19 cellular contexts compared by ENCODE assay signal in the genomic region with DNA sequence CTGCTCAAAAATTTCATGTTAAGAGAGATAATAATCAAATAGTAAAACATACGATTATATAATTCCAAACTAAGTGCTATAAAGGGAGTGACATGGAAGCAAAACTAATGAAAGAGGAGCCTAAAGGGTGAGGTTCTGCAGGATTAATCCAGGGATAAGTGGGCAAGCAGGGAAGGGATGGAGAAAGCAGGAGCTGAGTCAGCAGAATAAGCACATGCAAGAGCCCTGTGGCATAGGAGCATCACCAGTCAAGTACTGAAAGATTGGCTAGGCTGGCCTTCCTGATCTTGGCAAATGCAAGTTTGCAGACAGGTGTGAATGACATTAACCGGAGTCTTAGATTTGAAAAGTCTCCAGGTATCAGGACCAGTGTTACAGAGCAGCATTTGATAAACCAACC.
DNase-seq lines count a peak whose midpoint lies in the region; ATAC-seq, FAIRE-seq and TF ChIP-seq lines count a peak whose summit lies in the region.
"Had no signal": no experiment of that assay in that cellular context is flagged by ENCODE, and none has a peak within 500 bp of the region (broad histone marks: within the 10 kb centered on the region; RNA-seq: fewer than 3 reads in every experiment).

No MANE protein-coding gene starts in this region.

- ATAC-seq in A549 = no peak
- no peak for ATAC-seq in IMR-90 (ENCODE audit: low read depth)
- ATAC-seq in central memory CD8-positive, alpha-beta T cell (replicated peaks; ENCODE audit: extremely low read depth, poor library complexity, severe bottlenecking) = no peak
- no peak for ATAC-seq in GM21367 (IDR thresholded peaks at IDR 0.05; ENCODE audit: unreplicated experiment)

- H3K56ac ChIP-seq in IMR-90 (ENCODE audit: extremely low read depth, insufficient read depth, low read length) = no peak overlapping the region

- H3K4me2 ChIP-seq in A549 (no peak overlapping the region), IMR-90 (ENCODE audit: low read depth, low read length) (no peak overlapping the region)

- 68% methylated on average over 2 of the region's 2 CpGs for WGBS in A549 (ENCODE audit: missing lambda C conversion rate)
- 83% methylated on average over 1 of the region's 2 CpGs; no CpG with 5 or more reads in 1 of the 2 experiments for WGBS in IMR-90 (ENCODE audit: extremely low coverage in 2 of 2, insufficient read length in 1 of 2), 2 experiments

- H3K27me3 Mint-ChIP-seq in central memory CD8-positive, alpha-beta T cell = no peaks in the 10 kb centered on the region
- no peaks in the 10 kb centered on the region for H3K27me3 Mint-ChIP-seq in activated naive CD4-positive, alpha-beta T cell treated with anti-CD3 and anti-CD28 coated beads for 36 hours (ENCODE audit: low read depth)
- H3K27me3 Mint-ChIP-seq: CD4-positive, alpha-beta memory T cell had no signal

- in situ Hi-C loops in IMR-90 (cut with MboI; ENCODE audit: low sequenced_read_pairs) = no loop called here

- H3K4me3 ChIP-seq in A549 = no peak overlapping the region
- H3K4me3 ChIP-seq in IMR-90 (ENCODE audit: insufficient read depth, low read depth, low read length) = no peak overlapping the region
- H3K4me3 ChIP-seq: GM23248, HAP-1 had no signal

- no peak for TF ChIP-seq EP300 in A549 (IDR thresholded peaks at IDR 0.05)

- no peaks in the 10 kb centered on the region for H3K9me3 ChIP-seq in A549
- H3K9me3 ChIP-seq in IMR-90 (ENCODE audit: control insufficient read depth, insufficient read depth, low read length) = peaks cover 2% of the 10 kb centered on the region; the same call in 1 of the 2 replicates
- H3K9me3 ChIP-seq: HAP-1 had no signal

- no peaks in the 10 kb centered on the region for H3K9me3 Mint-ChIP-seq in central memory CD8-positive, alpha-beta T cell
- H3K9me3 Mint-ChIP-seq in activated naive CD4-positive, alpha-beta T cell treated with anti-CD3 and anti-CD28 coated beads for 36 hours = no peaks in the 10 kb centered on the region

- H3K4me1 Mint-ChIP-seq in central memory CD8-positive, alpha-beta T cell = peaks cover 44% of the 10 kb centered on the region
- H3K4me1 Mint-ChIP-seq in activated naive CD4-positive, alpha-beta T cell treated with anti-CD3 and anti-CD28 coated beads for 36 hours (ENCODE audit: low read depth) = peaks cover 60% of the 10 kb centered on the region

- H2BK20ac ChIP-seq in IMR-90 (ENCODE audit: low read depth, low read length) = no peak overlapping the region

- H3K36me3 Mint-ChIP-seq in central memory CD8-positive, alpha-beta T cell (ENCODE audit: insufficient read depth) = peaks cover 10% of the 10 kb centered on the region
- peaks cover 37% of the 10 kb centered on the region for H3K36me3 Mint-ChIP-seq in activated naive CD4-positive, alpha-beta T cell treated with anti-CD3 and anti-CD28 coated beads for 36 hours (ENCODE audit: low read depth)

- TF ChIP-seq RAD21 in A549 (conservative IDR thresholded peaks at IDR 0.05 in 1 of 2, IDR thresholded peaks at IDR 0.05 in 1 of 2) (no peak), IMR-90 (IDR thresholded peaks at IDR 0.05; ENCODE audit: low read length) (no peak)

- H2AFZ ChIP-seq in IMR-90 (replicated peaks; ENCODE audit: low read length, poor library complexity) = no peak overlapping the region
- H2AFZ ChIP-seq: GM23248 had no signal

- H3K79me1 ChIP-seq in IMR-90 (ENCODE audit: low read depth in 1 of 2, low read length in 2 of 2) = no peaks in the 10 kb centered on the region

- H3K4ac ChIP-seq in IMR-90 (ENCODE audit: low read depth, low read length) = no peak overlapping the region

- no peaks in the 10 kb centered on the region for H4K20me1 ChIP-seq in IMR-90 (ENCODE audit: insufficient read depth, low read length)

- no peak overlapping the region for H3K4me3 Mint-ChIP-seq in central memory CD8-positive, alpha-beta T cell
- no peak overlapping the region for H3K4me3 Mint-ChIP-seq in activated naive CD4-positive, alpha-beta T cell treated with anti-CD3 and anti-CD28 coated beads for 36 hours
- H3K4me3 Mint-ChIP-seq: CD4-positive, alpha-beta memory T cell; HFFc6 had no signal

- no peaks in the 10 kb centered on the region for H3K9me1 ChIP-seq in IMR-90 (ENCODE audit: insufficient read depth, low read length)

- no peak overlapping the region for H4K91ac ChIP-seq in IMR-90 (ENCODE audit: insufficient read depth, low read depth, low read length)

- H3K14ac ChIP-seq in IMR-90 (replicated peaks; ENCODE audit: low read depth, low read length) = no peak overlapping the region

- dilution Hi-C loops in IMR-90 (cut with HindIII; ENCODE audit: low sequenced_read_pairs, unreplicated experiment) = no loop called here

- no peak overlapping the region for H3K23ac ChIP-seq in IMR-90 (ENCODE audit: low read depth, low read length)

- no peak for TF ChIP-seq CTCF in A549 (IDR thresholded peaks at IDR 0.05)
- TF ChIP-seq CTCF in IMR-90 (conservative IDR thresholded peaks at IDR 0.05; ENCODE audit: low read depth, low read length) = no peak

- CTCF ChIA-PET in A549 (lab: Yijun Ruan, JAX) (no interaction called here), IMR-90 (lab: Yijun Ruan, JAX) (no interaction called here)
- CTCF ChIA-PET in activated naive CD4-positive, alpha-beta T cell treated with anti-CD3 and anti-CD28 coated beads for 36 hours (lab: Charles Lee) = interaction anchor here (1.4 kb wide), 1 partner anchor 70 kb away, joined by 4 read pairs; no protein-coding TSS in a partner anchor

- H3K4me1 ChIP-seq in A549 = no peaks in the 10 kb centered on the region
- H3K4me1 ChIP-seq in IMR-90 (ENCODE audit: control insufficient read depth, insufficient read depth, low read length) = peaks cover 7% of the 10 kb centered on the region
- H3K4me1 ChIP-seq: HAP-1 had no signal

- POLR2A ChIA-PET in A549 (lab: Yijun Ruan, JAX) (no interaction called here), IMR-90 (lab: Charles Lee; ENCODE audit: unreplicated experiment) (no interaction called here)

- H2AK9ac ChIP-seq in IMR-90 (replicated peaks; ENCODE audit: low read depth, low read length, poor library complexity) = no peak overlapping the region

- H2BK5ac ChIP-seq in IMR-90 (ENCODE audit: low read depth, low read length, poor library complexity, severe bottlenecking) = no peak overlapping the region

- H2AK5ac ChIP-seq in IMR-90 (ENCODE audit: low read depth, low read length) = no peak overlapping the region

- H2BK120ac ChIP-seq in IMR-90 (ENCODE audit: low read depth, low read length) = no peak overlapping the region

- no TSS peak for BruUV-seq in IMR-90 (replicated peaks; lab: Mats Ljungman, UMichigan)

- H3K18ac ChIP-seq in IMR-90 (ENCODE audit: low read depth, low read length) = no peak overlapping the region

- intact Hi-C loops in IMR-90 (cut with micrococcal nuclease) = no loop called here
- intact Hi-C loops in activated naive CD4-positive, alpha-beta T cell treated with anti-CD3 and anti-CD28 coated beads for 36 hours (cut with micrococcal nuclease) = no loop called here

- no peak for FAIRE-seq in A549 (lab: Jason Lieb, UNC)
- FAIRE-seq: GM12891, GM18507, H54 had no signal

- no peaks in the 10 kb centered on the region for H3K27me3 ChIP-seq in IMR-90 (ENCODE audit: control insufficient read depth, insufficient read depth, low read length)

- TF ChIP-seq POLR2A in A549 (IDR thresholded peaks at IDR 0.05; ENCODE audit: low read length) (no peak), IMR-90 (IDR thresholded peaks at IDR 0.05; ENCODE audit: low read depth, low read length) (no peak)

- H3K9ac ChIP-seq in IMR-90 (ENCODE audit: low read depth, low read length) = no peak overlapping the region
- H3K9ac ChIP-seq: GM23248 had no signal

- DNase-seq in A549 (ENCODE audit: low read depth in 1 of 2, low spot score in 1 of 2) (no peak), IMR-90 (no peak)
- no peak for DNase-seq in central memory CD8-positive, alpha-beta T cell (ENCODE audit: low spot score in 2 of 2)
- no peak for DNase-seq in stimulated activated CD4-positive, alpha-beta T cell treated with anti-CD3 and anti-CD28 coated beads, Interleukin-1b, Interleukin-23, amount 100 ng/mL, for 48 hours
- no peak for DNase-seq in activated naive CD4-positive, alpha-beta T cell treated with anti-CD3 and anti-CD28 coated beads for 36 hours
- DNase-seq: 8988T; Calu3; CD4-positive, alpha-beta memory T cell; COR-L47; DMS53; DMS79 treated with DMSO at 0.1 percent for 48 hours; GF-D8; GM23248; HFFc6 had no signal

- no peak overlapping the region for H3K27ac ChIP-seq in A549
- H3K27ac ChIP-seq in IMR-90 (ENCODE audit: insufficient read depth, low read length) = no peak overlapping the region
- H3K27ac ChIP-seq: GM23248 had no signal

- no peak overlapping the region for H2BK15ac ChIP-seq in IMR-90 (ENCODE audit: low read depth, low read length)

- no peaks in the 10 kb centered on the region for H3K36me3 ChIP-seq in IMR-90 (ENCODE audit: control insufficient read depth, insufficient read depth, low read length)
- H3K36me3 ChIP-seq: HAP-1 had no signal

- H3K27ac Mint-ChIP-seq in central memory CD8-positive, alpha-beta T cell (ENCODE audit: low read depth) = peak overlapping the region; percentile 52
- H3K27ac Mint-ChIP-seq in activated naive CD4-positive, alpha-beta T cell treated with anti-CD3 and anti-CD28 coated beads for 36 hours = no peak overlapping the region
- H3K27ac Mint-ChIP-seq: HFFc6 had no signal

- no peak overlapping the region for H4K5ac ChIP-seq in IMR-90 (ENCODE audit: low read depth, low read length)

- H4K8ac ChIP-seq in IMR-90 (ENCODE audit: low read depth in 2 of 2, low read length in 2 of 2) = no peak overlapping the region

TF ChIP-seq in A549, 52 proteins besides CTCF, POLR2A, EP300 and RAD21:
- TF ChIP-seq KDM5A (IDR thresholded peaks at IDR 0.05) (no peak), MAFK (IDR thresholded peaks at IDR 0.05; ENCODE audit: partially characterized antibody) (peak; percentile 90)
TF ChIP-seq in A549: peak in this region for 1.

TF ChIP-seq in IMR-90, 13 proteins besides CTCF, POLR2A, EP300 and RAD21:
- TF ChIP-seq MXI1 (IDR thresholded peaks at IDR 0.05; ENCODE audit: borderline replicate concordance, low read depth, low read length) = no peak
- TF ChIP-seq MAFK (IDR thresholded peaks at IDR 0.05; ENCODE audit: low read depth, low read length) = peak; percentile 91
TF ChIP-seq in IMR-90: peak in this region for 1.
